24 cellular contexts compared by ENCODE assay signal in genomic region chr15:71785996-71786395, GRCh38. TPM values are rescaled to one million over a fixed set of nuclear protein-coding genes. Genes with fewer than 3 reads are reported as not detected.
A peak's percentile ranks its signal among the peaks of the same experiment; 100 is the strongest.
DNase-seq lines count a peak whose midpoint lies in the region; ATAC-seq, FAIRE-seq and TF ChIP-seq lines count a peak whose summit lies in the region.
"Had no signal": no experiment of that assay in that cellular context is flagged by ENCODE, and none has a peak within 500 bp of the region (broad histone marks: within the 10 kb centered on the region; RNA-seq: fewer than 3 reads in every experiment).

No MANE protein-coding gene starts in this region.

- H3K27ac Mint-ChIP-seq in Calu3 (ENCODE audit: unreplicated experiment) = peak overlapping the region; percentile 34
- no peak overlapping the region for H3K27ac Mint-ChIP-seq in progenitor cell of endocrine pancreas
- H3K27ac Mint-ChIP-seq: CD4-positive, alpha-beta T cell; HFFc6 had no signal

- no peak for TF ChIP-seq EP300 in A549 (IDR thresholded peaks at IDR 0.05)

- peaks cover 56% of the 10 kb centered on the region for H3K4me1 Mint-ChIP-seq in Calu3 (ENCODE audit: low read depth, unreplicated experiment)
- peaks cover 3% of the 10 kb centered on the region for H3K4me1 Mint-ChIP-seq in progenitor cell of endocrine pancreas (ENCODE audit: low read depth)

- no peak for TF ChIP-seq RAD21 in A549 (conservative IDR thresholded peaks at IDR 0.05 in 1 of 2, IDR thresholded peaks at IDR 0.05 in 1 of 2)

- no peaks in the 10 kb centered on the region for H4K20me1 ChIP-seq in Loucy (ENCODE audit: insufficient read depth, low read length, poor library complexity, severe bottlenecking)

- H3K36me3 ChIP-seq in Loucy (ENCODE audit: insufficient read depth, low read length) = no peaks in the 10 kb centered on the region

- POLR2A ChIA-PET in A549 (lab: Yijun Ruan, JAX) = no interaction called here

- no peaks in the 10 kb centered on the region for H3K9me2 ChIP-seq in Loucy (replicated peaks; ENCODE audit: low read depth, low read length)

- H3K79me2 ChIP-seq in Loucy (ENCODE audit: insufficient read depth, low read length) = no peaks in the 10 kb centered on the region

- TF ChIP-seq CTCF in A549 (IDR thresholded peaks at IDR 0.05) (no peak), Calu3 (IDR thresholded peaks at IDR 0.05; ENCODE audit: unreplicated experiment) (no peak), Loucy (conservative IDR thresholded peaks at IDR 0.05; ENCODE audit: low read length) (no peak), progenitor cell of endocrine pancreas (IDR thresholded peaks at IDR 0.05; ENCODE audit: unreplicated experiment) (no peak)

- no peak for ATAC-seq in A549
- ATAC-seq: K562 had no signal

- no TSS peak for BruUV-seq in Calu3 (replicated peaks; lab: Mats Ljungman, UMichigan)

- H3K4me1 ChIP-seq in A549 = peaks cover 18% of the 10 kb centered on the region
- H3K4me1 ChIP-seq in Loucy (ENCODE audit: insufficient read depth, low read length, poor library complexity, severe bottlenecking) = peaks cover 9% of the 10 kb centered on the region

- peak overlapping the region; percentile 14 to 31; a peak in 2 of 6 replicates for H3K27ac ChIP-seq in A549
- H3K27ac ChIP-seq: C4-2B, GM23248, HL-60 had no signal

- 86% methylated on average over 2 of the region's 2 CpGs for WGBS in A549 (ENCODE audit: missing lambda C conversion rate)

- H3K4me3 Mint-ChIP-seq in Calu3 (ENCODE audit: low read depth, unreplicated experiment) (no peak overlapping the region), progenitor cell of endocrine pancreas (ENCODE audit: low read depth) (no peak overlapping the region)
- H3K4me3 Mint-ChIP-seq: CD4-positive, alpha-beta T cell; HFFc6 had no signal

- no peaks in the 10 kb centered on the region for H3K27me3 Mint-ChIP-seq in Calu3 (ENCODE audit: unreplicated experiment)
- H3K27me3 Mint-ChIP-seq in progenitor cell of endocrine pancreas = peaks cover 20% of the 10 kb centered on the region

- H3K27me3 ChIP-seq in Loucy (ENCODE audit: insufficient read depth, low read length, poor library complexity, severe bottlenecking) = no peaks in the 10 kb centered on the region

- no peak overlapping the region for H3K9ac ChIP-seq in Loucy (ENCODE audit: low read depth, low read length, poor library complexity, severe bottlenecking)
- H3K9ac ChIP-seq: GM23248 had no signal

- intact Hi-C loops in Calu3 (cut with micrococcal nuclease; ENCODE audit: unreplicated experiment) = no loop called here

- H3F3A ChIP-seq in Loucy (ENCODE audit: low read depth) = no peaks in the 10 kb centered on the region

- CTCF ChIA-PET in A549 (lab: Yijun Ruan, JAX) = interaction anchor here (1.0 to 10.0 kb wide), 6 partner anchors 13 to 371 kb away, joined by 3 to 119 read pairs (median 20); no protein-coding TSS in a partner anchor
- CTCF ChIA-PET in Calu3 (lab: Charles Lee) = interaction anchor here (0.6 to 0.7 kb wide), 2 partner anchors 13 to 31 kb away, joined by 3 to 4 read pairs; no protein-coding TSS in a partner anchor

- H3K36me3 Mint-ChIP-seq in Calu3 (ENCODE audit: insufficient read depth, unreplicated experiment) = peaks cover 20% of the 10 kb centered on the region
- H3K36me3 Mint-ChIP-seq in progenitor cell of endocrine pancreas (ENCODE audit: insufficient read depth) = no peaks in the 10 kb centered on the region

- no peak for TF ChIP-seq POLR2A in A549 (IDR thresholded peaks at IDR 0.05; ENCODE audit: low read length)

- peak; percentile 46 for FAIRE-seq in A549 (lab: Jason Lieb, UNC)
- FAIRE-seq: A204.1, H54, K562 had no signal

- H3K4me2 ChIP-seq in A549 (no peak overlapping the region), Loucy (ENCODE audit: low read depth, low read length, poor library complexity, severe bottlenecking) (no peak overlapping the region)

- H2AFZ ChIP-seq in Loucy (ENCODE audit: low read length) = peak overlapping the region; percentile 39; the same call in 1 of the 2 replicates
- H2AFZ ChIP-seq: GM23248 had no signal

- H3K4me3 ChIP-seq in A549 (no peak overlapping the region), Loucy (ENCODE audit: low read length, poor library complexity, severe bottlenecking) (no peak overlapping the region)
- H3K4me3 ChIP-seq: GM23248, K562 had no signal

- H3K9me3 ChIP-seq in A549 = no peaks in the 10 kb centered on the region
- H3K9me3 ChIP-seq in Loucy (ENCODE audit: insufficient read depth, low read depth, low read length) = no peaks in the 10 kb centered on the region
- H3K9me3 ChIP-seq: Caco-2 had no signal

- DNase-seq in A549 (ENCODE audit: low read depth in 1 of 2, low spot score in 1 of 2) (no peak), Calu3 (no peak), renal cortical epithelial cell (ENCODE audit: low read depth) (peak; percentile 66), hypothalamus (lab: John Stamatoyannopoulos, UW) (no peak), progenitor cell of endocrine pancreas (ENCODE audit: low spot score, unreplicated experiment) (no peak)
- DNase-seq: AML-193; Caco-2; CD4-positive, alpha-beta T cell; DMS153; DMS79; GDM1; GM23248; HCEC 1CT; HFFc6; IMR-90 had no signal

- no peaks in the 10 kb centered on the region for H3K9me3 Mint-ChIP-seq in Calu3 (ENCODE audit: low read depth, unreplicated experiment)
- H3K9me3 Mint-ChIP-seq in progenitor cell of endocrine pancreas (ENCODE audit: low read depth) = no peaks in the 10 kb centered on the region
- H3K9me3 Mint-ChIP-seq: CD4-positive, alpha-beta T cell; HFFc6 had no signal

TF ChIP-seq in A549, 52 proteins besides CTCF, POLR2A, EP300 and RAD21:
- TF ChIP-seq GATA3 (IDR thresholded peaks at IDR 0.05; ENCODE audit: borderline replicate concordance) = no peak
- no peak for TF ChIP-seq MAZ (IDR thresholded peaks at IDR 0.05; ENCODE audit: borderline replicate concordance, low read depth, low read length)
- no peak for TF ChIP-seq CHD4 (IDR thresholded peaks at IDR 0.05; ENCODE audit: borderline replicate concordance)
- no peak for TF ChIP-seq RCOR1 (IDR thresholded peaks at IDR 0.05; ENCODE audit: low read depth, low read length)
- no peak for TF ChIP-seq JUN (IDR thresholded peaks at IDR 0.05)
- no peak for TF ChIP-seq HOXB13 (CRISPR knock-in tag; IDR thresholded peaks at IDR 0.05; ENCODE audit: low read depth)
- no peak for TF ChIP-seq EHMT2 (IDR thresholded peaks at IDR 0.05; ENCODE audit: low read depth)
- TF ChIP-seq ZC3H11A (IDR thresholded peaks at IDR 0.05) = no peak

RNA-seq across cellular contexts. Expression of gene NR2E3, which starts 24.4 kb away (rescaled TPM):
- 0.71 and 0.79 TPM in 2 replicates for polyA plus RNA-seq in A549 (2011; rRNA removed)
- polyA plus RNA-seq in A549 (2012; cell fraction: cytosol; rRNA removed) = 0.23 and 0.34 TPM in 2 replicates
- polyA plus RNA-seq in A549 (2012; cell fraction: nucleus; rRNA removed) = 2.4 and 3.3 TPM in 2 replicates
- 0.13 to 0.28 TPM (median 0.17 TPM) in 3 replicates for polyA plus RNA-seq in A549 (2017; fragmentation: RNase III; extraction: RNeasy Plus Mini Kit Qiagen cat#74134 plus additional on column Dnase treatment)
- polyA minus RNA-seq in A549 (2011; rRNA and poly(A)+ RNA removed) = 1.6 and 3.1 TPM in 2 replicates
- total RNA-seq in Calu3 (2022) = 0.49 and 0.83 TPM in 2 replicates
- total RNA-seq in renal cortical epithelial cell = 0.45 TPM in 1 of 2 replicates, not detected in the other
- 0.47 TPM in 1 of 2 replicates, not detected in the other for total RNA-seq in progenitor cell of endocrine pancreas
- total RNA-seq: Caco-2; CD4-positive, alpha-beta T cell; Daoy; GM23248; HFFc6; HT1080; K562 had no signal
- polyA plus RNA-seq: BJ, K562 had no signal
